In genomic region chr4:77155631-77156345, GRCh38 we compare ENCODE assay signal across 8 cellular contexts. TPM values are rescaled to one million over a fixed set of nuclear protein-coding genes. Genes with fewer than 3 reads are reported as not detected.
DNase-seq lines count a peak whose midpoint lies in the region; ATAC-seq and TF ChIP-seq lines count a peak whose summit lies in the region.

No MANE protein-coding gene starts in this region.

- H3K4me3 Mint-ChIP-seq in HFFc6, result peak overlapping the region; percentile 94

- H3K4me1 ChIP-seq in RWPE2 (ENCODE audit: insufficient read depth, poor library complexity, severe bottlenecking), result peaks cover 28% of the 10 kb centered on the region
- peaks cover 15% of the 10 kb centered on the region for H3K4me1 ChIP-seq in skeletal muscle satellite cell (ENCODE audit: control insufficient read depth, insufficient read depth, low read length)

- H3K4me3 ChIP-seq in RWPE2 (ENCODE audit: severe bottlenecking), result peak overlapping the region; percentile 11
- peak overlapping the region; percentile 92 to 93 for H3K4me3 ChIP-seq in foreskin fibroblast (ENCODE audit: low read depth in 1 of 2, low read length in 2 of 2)
- peak overlapping the region; percentile 76 for H3K4me3 ChIP-seq in skeletal muscle satellite cell (ENCODE audit: low read length)

- TF ChIP-seq CTCF in HFFc6 (IDR thresholded peaks at IDR 0.05) (no peak), RWPE2 (IDR thresholded peaks at IDR 0.05; ENCODE audit: poor library complexity, severe bottlenecking) (no peak), foreskin fibroblast (IDR thresholded peaks at IDR 0.05; ENCODE audit: low read depth, low read length) (no peak)

- no peak overlapping the region for H3K27ac Mint-ChIP-seq in HFFc6

- H3K9me3 Mint-ChIP-seq in HFFc6, result no peaks in the 10 kb centered on the region

- H3K9me3 ChIP-seq in RWPE2 (ENCODE audit: severe bottlenecking), result no peaks in the 10 kb centered on the region
- H3K9me3 ChIP-seq in skeletal muscle satellite cell (replicated peaks; ENCODE audit: low read length), result no peaks in the 10 kb centered on the region

- ATAC-seq in RWPE2 (ENCODE audit: low read depth) (no peak), GM21423 (IDR thresholded peaks at IDR 0.05; ENCODE audit: unreplicated experiment) (no peak)

- H3K27me3 ChIP-seq in RWPE2 (ENCODE audit: insufficient read depth, poor library complexity, severe bottlenecking), result no peaks in the 10 kb centered on the region
- H3K27me3 ChIP-seq in skeletal muscle satellite cell (ENCODE audit: control insufficient read depth, insufficient read depth, low read length), result peaks cover 2% of the 10 kb centered on the region

- peak overlapping the region; percentile 54 for H3K9ac ChIP-seq in skeletal muscle satellite cell (ENCODE audit: low read depth, low read length)

- peaks cover 3% of the 10 kb centered on the region for H3K27me3 Mint-ChIP-seq in HFFc6 (ENCODE audit: insufficient read depth)

- DNase-seq in HFFc6, result no peak
- DNase-seq in RWPE2 (ENCODE audit: low spot score), result no peak
- no peak for DNase-seq in foreskin fibroblast
- no peak for DNase-seq in germinal center (ENCODE audit: low spot score)
- no peak for DNase-seq in A172 (ENCODE audit: low spot score)
- no peak for DNase-seq in GM19238 (ENCODE audit: insufficient read length, low spot score)

- H3K36me3 ChIP-seq in RWPE2 (ENCODE audit: low read depth) (peaks cover 25% of the 10 kb centered on the region), skeletal muscle satellite cell (ENCODE audit: insufficient read depth, low read length) (peaks cover 18% of the 10 kb centered on the region)

- H3K27ac ChIP-seq in RWPE2 (ENCODE audit: poor library complexity, severe bottlenecking), result peak overlapping the region; percentile 82

- 0 out of 2 replicates have a peak, but pooled peaks cover 5% of the 10 kb centered on the region for H3K36me3 Mint-ChIP-seq in HFFc6 (ENCODE audit: low read depth)

- H3K4me2 ChIP-seq in skeletal muscle satellite cell (ENCODE audit: low read length), result peak overlapping the region; percentile 86

- H3K4me1 Mint-ChIP-seq in HFFc6 (ENCODE audit: low read depth), result peaks cover 36% of the 10 kb centered on the region

RNA-seq across cellular contexts. Expression of gene CCNG2, which starts 1.2 kb away (rescaled TPM):
- 10 to 100 TPM; 17.1 to 20.4 (median 19.2) TPM for total RNA-seq in HFFc6 (2021; fragmentation: NEBNext Ultra II Directional; extraction: Animal tissue kit (Norgen Biotek cat#: 25700))
- total RNA-seq in skeletal muscle satellite cell (2012; rRNA removed), result 13.9 and 16.8 TPM in 2 replicates
- total RNA-seq in A172 (2014; rRNA removed; shearing (Covaris generic)), result 5.2 and 7.3 TPM in 2 replicates

Comparison
In these comparisons a context has a peak if more than half of its experiments do, and no peak if none do; other contexts are left out.
1. H3K4me3 ChIP-seq: peak in every context shown above with its lines; median percentile 92 in foreskin fibroblast; 76 in skeletal muscle satellite cell; 11 in RWPE2.